13 cellular contexts compared by ENCODE assay signal in the genomic region with DNA sequence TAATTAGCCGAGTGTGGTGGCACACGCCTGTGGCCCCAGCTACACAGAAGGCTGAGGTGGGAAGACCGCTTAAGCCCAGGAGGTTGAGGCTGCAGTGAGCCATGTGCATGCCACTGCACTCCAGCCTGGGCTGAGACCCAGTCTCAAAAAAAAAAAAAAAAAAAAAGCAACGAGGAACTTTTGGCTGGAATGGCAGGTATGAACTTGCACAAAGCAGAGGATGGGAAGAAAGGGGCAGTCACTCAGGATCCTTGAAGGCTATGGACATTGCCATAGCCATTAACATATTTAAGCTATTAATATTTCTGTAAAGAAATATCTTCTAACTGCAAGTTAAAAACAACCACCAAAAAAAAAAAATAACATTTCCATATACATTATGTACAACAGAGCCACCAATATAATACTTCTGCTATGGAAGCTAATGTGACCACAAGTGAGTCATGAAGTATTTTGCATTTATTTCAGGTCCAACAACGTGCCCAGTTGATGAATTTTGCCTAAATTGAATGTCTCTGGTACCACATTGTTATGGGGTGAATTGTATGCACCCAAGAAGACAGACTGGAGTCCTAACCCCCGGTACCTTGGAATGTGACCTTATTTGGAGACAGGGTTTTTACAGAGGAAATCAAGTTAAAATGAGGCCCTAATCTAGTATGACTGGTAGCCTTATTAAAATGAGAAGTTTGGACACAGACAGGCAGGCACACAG.
A peak's percentile ranks its signal among the peaks of the same experiment; 100 is the strongest.
DNase-seq lines count a peak whose midpoint lies in the region; ATAC-seq and TF ChIP-seq lines count a peak whose summit lies in the region.
"Had no signal": no experiment of that assay in that cellular context is flagged by ENCODE, and none has a peak within 500 bp of the region (broad histone marks: within the 10 kb centered on the region; RNA-seq: fewer than 3 reads in every experiment).

No MANE protein-coding gene starts in this region.

- DNase-seq in activated CD4-positive, alpha-beta T cell treated with anti-CD3 and anti-CD28 coated beads for 36 hours, result no peak
- DNase-seq in activated CD4-positive, alpha-beta T cell treated with anti-CD3 and anti-CD28 coated beads, Interleukin-2, amount 50 U/mL, for 1 hour, result no peak
- no peak for DNase-seq in T-cell
- peak; percentile 59 to 80 for DNase-seq in foreskin fibroblast
- no peak for DNase-seq in stomach
- DNase-seq in SKM-1 (lab: John Stamatoyannopoulos, UW; ENCODE audit: unreplicated experiment), result no peak
- no peak for DNase-seq in head of caudate nucleus
- DNase-seq in COLO668 (lab: John Stamatoyannopoulos, UW; ENCODE audit: unreplicated experiment), result no peak
- DNase-seq: activated T-cell treated with anti-CD3 and anti-CD28 coated beads, Interleukin-2, amount 50 U/mL, for 72 hours; left cardiac atrium; MG63; NCI-H82 had no signal

- H3K27me3 ChIP-seq in stomach, result no peaks in the 10 kb centered on the region
- H3K27me3 ChIP-seq: MG63 had no signal

- TF ChIP-seq EP300 in stomach (IDR thresholded peaks at IDR 0.05), result no peak

- intact Hi-C loops in activated CD4-positive, alpha-beta T cell treated with anti-CD3 and anti-CD28 coated beads for 36 hours (cut with DNase I, micrococcal nuclease), result loop anchor here in 1 of 2 experiments (2.0 kb wide), 1 partner anchor 14 kb away; no protein-coding TSS in a partner anchor
- intact Hi-C loops in stomach (cut with DNase I; ENCODE audit: low total_unique reads) (no loop called here), head of caudate nucleus (cut with DNase I) (no loop called here)

- CTCF ChIA-PET in activated CD4-positive, alpha-beta T cell treated with anti-CD3 and anti-CD28 coated beads for 36 hours (lab: Charles Lee), result interaction anchor here (1.6 to 2.5 kb wide), 3 partner anchors 12 to 15 kb away, joined by 4 to 10 read pairs (median 6); no protein-coding TSS in a partner anchor
- CTCF ChIA-PET in T-cell (lab: Charles Lee), result interaction anchor here (0.7 to 1.0 kb wide), 3 partner anchors 10 to 100 kb away, joined by 3 to 4 read pairs (median 3); no protein-coding TSS in a partner anchor

- ATAC-seq in activated CD4-positive, alpha-beta T cell treated with anti-CD3 and anti-CD28 coated beads for 36 hours, result no peak
- ATAC-seq in T-cell (replicated peaks in 1 of 4), result no peak
- ATAC-seq: activated T-cell treated with anti-CD3 and anti-CD28 coated beads, Interleukin-2, amount 50 U/mL, for 72 hours; left cardiac atrium had no signal

- peaks cover 5% of the 10 kb centered on the region for H3K36me3 Mint-ChIP-seq in activated CD4-positive, alpha-beta T cell treated with anti-CD3 and anti-CD28 coated beads for 36 hours (ENCODE audit: low read depth)
- peaks cover 10% of the 10 kb centered on the region for H3K36me3 Mint-ChIP-seq in T-cell

- H3K4me3 Mint-ChIP-seq in activated CD4-positive, alpha-beta T cell treated with anti-CD3 and anti-CD28 coated beads for 36 hours, result no peak overlapping the region
- peak overlapping the region in 2 of 3 donors; percentile 13 to 75 for H3K4me3 Mint-ChIP-seq in T-cell

- H3K27ac Mint-ChIP-seq in activated CD4-positive, alpha-beta T cell treated with anti-CD3 and anti-CD28 coated beads for 36 hours, result peak overlapping the region; percentile 55
- H3K27ac Mint-ChIP-seq in T-cell, result peak overlapping the region in 1 of 2 donors; percentile 36

- no peaks in the 10 kb centered on the region for H3K27me3 Mint-ChIP-seq in activated CD4-positive, alpha-beta T cell treated with anti-CD3 and anti-CD28 coated beads for 36 hours
- no peaks in the 10 kb centered on the region for H3K27me3 Mint-ChIP-seq in T-cell

- no peak for TF ChIP-seq CTCF in foreskin fibroblast (IDR thresholded peaks at IDR 0.05; ENCODE audit: low read depth, low read length)
- no peak for TF ChIP-seq CTCF in stomach (IDR thresholded peaks at IDR 0.05)

- H3K4me3 ChIP-seq in foreskin fibroblast (ENCODE audit: low read depth in 1 of 2, low read length in 2 of 2), result no peak overlapping the region
- no peak overlapping the region for H3K4me3 ChIP-seq in stomach
- H3K4me3 ChIP-seq: MG63 had no signal

- TF ChIP-seq POLR2A in stomach (IDR thresholded peaks at IDR 0.05), result no peak

- H3K27ac ChIP-seq in stomach, result peak overlapping the region in 3 of 5 donors; percentile 6 to 30 (median 15)

- no peaks in the 10 kb centered on the region for H3K9me3 Mint-ChIP-seq in activated CD4-positive, alpha-beta T cell treated with anti-CD3 and anti-CD28 coated beads for 36 hours (ENCODE audit: low read depth)
- no peaks in the 10 kb centered on the region for H3K9me3 Mint-ChIP-seq in T-cell
- H3K9me3 Mint-ChIP-seq: activated T-cell treated with anti-CD3 and anti-CD28 coated beads, Interleukin-2, amount 50 U/mL, for 72 hours; T-helper 2 cell treated with Interferon-gamma antibody and Interleukin-4, amounts not matched to agents 5 μg/mL and 100 μg/mL, for 36 hours had no signal

- peaks cover 18 to 100% (median 48%) of the 10 kb centered on the region in 4 donors for H3K4me1 ChIP-seq in stomach

- H3K9me3 ChIP-seq in stomach, result no peaks in the 10 kb centered on the region
- H3K9me3 ChIP-seq: MG63 had no signal

- no peaks in the 10 kb centered on the region for H3K36me3 ChIP-seq in stomach

- POLR2A ChIA-PET in activated CD4-positive, alpha-beta T cell treated with anti-CD3 and anti-CD28 coated beads for 36 hours (lab: Charles Lee), result interaction anchor here (0.6 kb wide), 1 partner anchor 25 kb away, joined by 5 read pairs; no protein-coding TSS in a partner anchor
- POLR2A ChIA-PET in T-cell (lab: Charles Lee), result interaction anchor here in 1 of 2 donors (0.7 to 0.8 kb wide), 2 partner anchors 13 to 17 kb away, joined by 3 to 4 read pairs; no protein-coding TSS in a partner anchor

- WGBS in stomach, 5 donors, result 74 to 82% (median 79%) methylated on average over 6 of the region's 6 CpGs

- H3K4me1 Mint-ChIP-seq in activated CD4-positive, alpha-beta T cell treated with anti-CD3 and anti-CD28 coated beads for 36 hours, result peaks cover 82% of the 10 kb centered on the region
- peaks cover 90 to 93% (median 92%) of the 10 kb centered on the region in 3 donors for H3K4me1 Mint-ChIP-seq in T-cell

Comparison
In these comparisons a context has a peak if more than half of its experiments do, and no peak if none do; other contexts are left out.
1. DNase-seq: peak in foreskin fibroblast (2 of 2); none in activated CD4-positive, alpha-beta T cell treated with anti-CD3 and anti-CD28 coated beads for 36 hours (single experiment), activated CD4-positive, alpha-beta T cell treated with anti-CD3 and anti-CD28 coated beads, Interleukin-2, amount 50 U/mL, for 1 hour (single experiment), T-cell (0 of 34), stomach (single experiment), SKM-1 (single experiment), head of caudate nucleus (0 of 42) and COLO668 (single experiment).